Comparison of ENCODE assay signal across 17 cellular contexts in the genomic region with DNA sequence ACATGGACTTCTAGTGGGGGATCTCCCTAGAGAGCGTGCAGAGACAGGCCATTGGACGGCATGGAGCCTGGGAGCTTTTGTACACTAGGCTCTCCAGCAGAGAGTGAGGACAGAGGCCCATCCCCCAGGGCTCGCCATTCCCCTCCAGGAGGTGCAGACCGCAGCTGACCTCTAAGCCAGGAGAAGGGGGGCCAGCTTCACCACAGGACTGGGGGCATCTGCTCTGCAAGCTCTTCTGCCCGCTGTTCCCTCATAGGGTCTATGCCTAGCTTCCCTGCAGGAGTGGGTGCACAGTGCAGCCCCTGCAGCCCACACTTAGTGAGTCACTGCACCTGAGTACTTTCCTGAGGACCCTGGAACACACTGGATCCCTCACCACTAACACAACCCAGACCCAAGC.
DNase-seq lines count a peak whose midpoint lies in the region; TF ChIP-seq lines count a peak whose summit lies in the region.
"Had no signal": no experiment of that assay in that cellular context is flagged by ENCODE, and none has a peak within 500 bp of the region (broad histone marks: within the 10 kb centered on the region; RNA-seq: fewer than 3 reads in every experiment).

No MANE protein-coding gene starts in this region.

- H3K9me3 ChIP-seq in endodermal cell (ENCODE audit: control insufficient read depth, low read length), result no peaks in the 10 kb centered on the region
- H3K9me3 ChIP-seq: A549 had no signal

- no peaks in the 10 kb centered on the region for H3K27me3 ChIP-seq in endodermal cell (ENCODE audit: control insufficient read depth, insufficient read depth, low read length, poor library complexity, severe bottlenecking)

- H3K9ac ChIP-seq in endodermal cell (ENCODE audit: extremely low read depth, low read length, poor library complexity, severe bottlenecking), result no peak overlapping the region

- intact Hi-C loops in posterior vena cava (cut with DNase I), result no loop called here

- H3K27ac Mint-ChIP-seq in endodermal cell, result peak overlapping the region; percentile 52
- H3K27ac Mint-ChIP-seq: CD4-positive, alpha-beta memory T cell had no signal

- no peaks in the 10 kb centered on the region for H3K36me3 ChIP-seq in endodermal cell (ENCODE audit: control insufficient read depth, insufficient read depth, low read length)

- H3K4me3 Mint-ChIP-seq in endodermal cell, result no peak overlapping the region
- H3K4me3 Mint-ChIP-seq: CD4-positive, alpha-beta memory T cell; H9 had no signal

- H3K27ac ChIP-seq in endodermal cell (ENCODE audit: low read depth, low read length), result no peak overlapping the region
- H3K27ac ChIP-seq: 22Rv1, A549, C4-2B had no signal

- H3K27me3 Mint-ChIP-seq in endodermal cell (ENCODE audit: insufficient read depth), result no peaks in the 10 kb centered on the region

- no peaks in the 10 kb centered on the region for H3K4me1 Mint-ChIP-seq in endodermal cell

- no peak overlapping the region for H3K4me3 ChIP-seq in endodermal cell (ENCODE audit: low read length)
- H3K4me3 ChIP-seq: A549 had no signal

- peaks cover 4% of the 10 kb centered on the region for H3K9me3 Mint-ChIP-seq in endodermal cell

- TF ChIP-seq CTCF in endodermal cell (conservative IDR thresholded peaks at IDR 0.05), result no peak

- no peaks in the 10 kb centered on the region for H3K4me1 ChIP-seq in endodermal cell (ENCODE audit: control insufficient read depth, insufficient read depth, low read length)
- H3K4me1 ChIP-seq: A549 had no signal

- H3K36me3 Mint-ChIP-seq in endodermal cell (ENCODE audit: low read depth), result no peaks in the 10 kb centered on the region
- H3K36me3 Mint-ChIP-seq: CD4-positive, alpha-beta memory T cell had no signal

- peak; percentile 33 for DNase-seq in NCI-H748 (lab: John Stamatoyannopoulos, UW; ENCODE audit: unreplicated experiment)
- DNase-seq in NCI-H748 treated with DMSO at 0.1 percent for 48 hours (lab: John Stamatoyannopoulos, UW), result no peak
- no peak for DNase-seq in endodermal cell
- peak; percentile 68 for DNase-seq in posterior vena cava (ENCODE audit: low spot score)
- DNase-seq in T1000 (lab: John Stamatoyannopoulos, UW), result no peak
- DNase-seq in NCI-H1417 treated with DMSO at 0.1 percent for 48 hours (lab: John Stamatoyannopoulos, UW), result no peak
- DNase-seq in NOMO-1 treated with dmso at 0.1 percent for 144 hours (lab: John Stamatoyannopoulos, UW; ENCODE audit: unreplicated experiment), result no peak
- DNase-seq: AML-193; Calu3; CD4-positive, alpha-beta memory T cell; DMS79 treated with DMSO at 0.1 percent for 48 hours; GF-D8; GOT3; H9 had no signal

- 85 to 100% methylated on average over 1 to 5 of the region's 5 CpGs for WGBS in endodermal cell (ENCODE audit: insufficient coverage in 1 of 2, insufficient read length in 1 of 2), 2 experiments

Comparison
In these comparisons a context has a peak if more than half of its experiments do, and no peak if none do; other contexts are left out.
1. DNase-seq: peak in NCI-H748 (single experiment) and posterior vena cava (single experiment); none in NCI-H748 treated with DMSO at 0.1 percent for 48 hours (single experiment), endodermal cell (single experiment), T1000 (single experiment), NCI-H1417 treated with DMSO at 0.1 percent for 48 hours (single experiment) and NOMO-1 treated with dmso at 0.1 percent for 144 hours (single experiment).